Comparison of ENCODE assay signal across 27 cellular contexts in the genomic region with DNA sequence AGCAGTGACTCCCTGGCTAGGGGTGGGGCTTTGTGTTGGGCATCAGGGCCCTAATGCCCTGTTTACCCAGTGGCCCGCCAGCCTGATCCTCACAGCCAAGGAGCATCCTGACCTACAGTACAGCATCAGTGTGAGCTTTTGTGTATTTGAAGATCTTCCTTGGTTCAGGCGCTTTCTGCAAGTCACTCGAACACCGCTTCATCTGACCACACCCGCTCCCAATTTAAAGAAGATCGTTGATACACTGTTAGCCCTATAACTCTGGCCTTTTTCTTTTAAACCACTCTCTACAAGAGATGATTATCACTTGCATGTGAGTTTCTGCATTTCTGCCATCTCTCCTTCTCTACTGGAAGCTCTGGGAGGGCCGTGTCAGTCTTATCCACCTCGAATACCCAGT. TPM values are rescaled to one million over a fixed set of nuclear protein-coding genes. Genes with fewer than 3 reads are reported as not detected.
DNase-seq lines count a peak whose midpoint lies in the region; ATAC-seq and TF ChIP-seq lines count a peak whose summit lies in the region.
"Had no signal": no experiment of that assay in that cellular context is flagged by ENCODE, and none has a peak within 500 bp of the region (broad histone marks: within the 10 kb centered on the region; RNA-seq: fewer than 3 reads in every experiment).

No MANE protein-coding gene starts in this region.

- POLR2A ChIA-PET in RWPE1 (lab: Yijun Ruan, JAX; ENCODE audit: low non-redundant PET), result no interaction called here

- no peaks in the 10 kb centered on the region for H3K9me3 Mint-ChIP-seq in activated naive CD4-positive, alpha-beta T cell treated with anti-CD3 and anti-CD28 coated beads, Interleukin-2, amount 50 U/mL, for 72 hours
- no peaks in the 10 kb centered on the region for H3K9me3 Mint-ChIP-seq in activated T-helper 1 cell treated with anti-CD3 and anti-CD28 coated beads, Interleukin-12 subunit alpha, Interleukin-12 subunit beta, Interleukin-2, Interleukin-4 antibody, amounts not matched to agents 30 ng/mL and 10 ng/mL and 1 ng/mL, durations not matched to agents 14 hours and 24 hours and 36 hours
- H3K9me3 Mint-ChIP-seq: CD4-positive, alpha-beta memory T cell had no signal

- intact Hi-C loops in activated T-helper 1 cell treated with anti-CD3 and anti-CD28 coated beads, Interleukin-12 subunit alpha, Interleukin-12 subunit beta, Interleukin-2, Interleukin-4 antibody, amounts not matched to agents 30 ng/mL and 10 ng/mL and 1 ng/mL, durations not matched to agents 14 hours and 24 hours and 36 hours (cut with micrococcal nuclease), result no loop called here

- H3K27ac Mint-ChIP-seq in activated naive CD4-positive, alpha-beta T cell treated with anti-CD3 and anti-CD28 coated beads, Interleukin-2, amount 50 U/mL, for 72 hours, result peak overlapping the region; percentile 17 to 48
- H3K27ac Mint-ChIP-seq in activated T-helper 1 cell treated with anti-CD3 and anti-CD28 coated beads, Interleukin-12 subunit alpha, Interleukin-12 subunit beta, Interleukin-2, Interleukin-4 antibody, amounts not matched to agents 30 ng/mL and 10 ng/mL and 1 ng/mL, durations not matched to agents 14 hours and 24 hours and 36 hours, result peak overlapping the region; percentile 40

- H3K4me1 ChIP-seq in muscle layer of colon (ENCODE audit: insufficient read depth, low read length), result peaks cover 8% of the 10 kb centered on the region

- no peak overlapping the region for H3K4me3 Mint-ChIP-seq in activated T-helper 1 cell treated with anti-CD3 and anti-CD28 coated beads, Interleukin-12 subunit alpha, Interleukin-12 subunit beta, Interleukin-2, Interleukin-4 antibody, amounts not matched to agents 30 ng/mL and 10 ng/mL and 1 ng/mL, durations not matched to agents 14 hours and 24 hours and 36 hours

- H3K27ac ChIP-seq in RWPE1 (0 out of 2 replicates have a peak overlapping the region, but pooled peaks have one; percentile 3), muscle layer of colon (ENCODE audit: low read depth, low read length) (peak overlapping the region; percentile 36)
- H3K27ac ChIP-seq: A549; BLaER1 treated with 17β-estradiol and CSF1 and Interleukin-3, amounts not matched to agents 10 nM and 100 nM; PC-9 had no signal

- no peak overlapping the region for H3K9ac ChIP-seq in muscle layer of colon (ENCODE audit: low read length)
- H3K9ac ChIP-seq: BLaER1 treated with 17β-estradiol and CSF1 and Interleukin-3, amounts not matched to agents 10 nM and 100 nM had no signal

- CTCF ChIA-PET in RWPE1 (lab: Yijun Ruan, JAX), result interaction anchor here (0.5 to 0.8 kb wide), 2 partner anchors 12 to 328 kb away, joined by 3 read pairs; no protein-coding TSS in a partner anchor

- no peak for DNase-seq in activated naive CD4-positive, alpha-beta T cell treated with anti-CD3 and anti-CD28 coated beads, Interleukin-2, amount 50 U/mL, for 72 hours (ENCODE audit: low spot score in 2 of 2)
- DNase-seq in activated naive CD4-positive, alpha-beta T cell (lab: John Stamatoyannopoulos, UW), result no peak
- DNase-seq in RWPE1 (ENCODE audit: low spot score) (no peak), inferior parietal cortex (ENCODE audit: extremely low spot score) (no peak)
- DNase-seq in activated T-helper 1 cell treated with anti-CD3 and anti-CD28 coated beads, Interleukin-12 subunit alpha, Interleukin-12 subunit beta, Interleukin-2, Interleukin-4 antibody, amounts not matched to agents 30 ng/mL and 10 ng/mL and 1 ng/mL, durations not matched to agents 14 hours and 24 hours and 36 hours (ENCODE audit: low spot score), result no peak
- DNase-seq: AML-193; CD4-positive, alpha-beta memory T cell; COR-L47; DND-41; Kasumi-1; NCI-H1092 treated with DMSO at 0.1 percent for 48 hours; NCI-H1436 treated with DMSO at 0.1 percent for 48 hours; NCI-H1930; NCI-H2107; NCI-H446 treated with DMSO at 0.1 percent for 48 hours; NCI-H526; NCI-H82; NK-92 treated with Interleukin-12 subunit alpha and Interleukin-12 subunit beta, amount 100 ng/mL, for 24 hours; PC-9; SHP77 had no signal

- no peak overlapping the region for H3K4me3 ChIP-seq in muscle layer of colon (ENCODE audit: low read depth in 1 of 2, low read length in 2 of 2)
- H3K4me3 ChIP-seq: A549; BLaER1 treated with 17β-estradiol and CSF1 and Interleukin-3, amounts not matched to agents 10 nM and 100 nM; PC-9 had no signal

- H3K9me3 ChIP-seq in muscle layer of colon (ENCODE audit: low read length), result no peaks in the 10 kb centered on the region
- H3K9me3 ChIP-seq: A549; BLaER1 treated with 17β-estradiol and CSF1 and Interleukin-3, amounts not matched to agents 10 nM and 100 nM had no signal

- peaks cover 24% of the 10 kb centered on the region for H3K4me1 Mint-ChIP-seq in activated T-helper 1 cell treated with anti-CD3 and anti-CD28 coated beads, Interleukin-12 subunit alpha, Interleukin-12 subunit beta, Interleukin-2, Interleukin-4 antibody, amounts not matched to agents 30 ng/mL and 10 ng/mL and 1 ng/mL, durations not matched to agents 14 hours and 24 hours and 36 hours (ENCODE audit: low read depth)

- peaks cover 29% of the 10 kb centered on the region for H3K36me3 ChIP-seq in muscle layer of colon (ENCODE audit: insufficient read depth, low read length)

- TF ChIP-seq CTCF in RWPE1 (conservative IDR thresholded peaks at IDR 0.05; ENCODE audit: low read depth), result no peak

- peaks cover 12 to 31% of the 10 kb centered on the region in 2 donors for H3K36me3 Mint-ChIP-seq in activated naive CD4-positive, alpha-beta T cell treated with anti-CD3 and anti-CD28 coated beads, Interleukin-2, amount 50 U/mL, for 72 hours
- H3K36me3 Mint-ChIP-seq in activated T-helper 1 cell treated with anti-CD3 and anti-CD28 coated beads, Interleukin-12 subunit alpha, Interleukin-12 subunit beta, Interleukin-2, Interleukin-4 antibody, amounts not matched to agents 30 ng/mL and 10 ng/mL and 1 ng/mL, durations not matched to agents 14 hours and 24 hours and 36 hours (ENCODE audit: low read depth), result peaks cover 34% of the 10 kb centered on the region

- ATAC-seq in activated naive CD4-positive, alpha-beta T cell treated with anti-CD3 and anti-CD28 coated beads, Interleukin-2, amount 50 U/mL, for 72 hours, result no peak
- ATAC-seq in GM18909 (IDR thresholded peaks at IDR 0.05; ENCODE audit: poor library complexity, unreplicated experiment) (no peak), HG03039 (IDR thresholded peaks at IDR 0.05; ENCODE audit: unreplicated experiment) (no peak)
- ATAC-seq: A549, HepG2 had no signal

- no peaks in the 10 kb centered on the region for H3K27me3 Mint-ChIP-seq in activated T-helper 1 cell treated with anti-CD3 and anti-CD28 coated beads, Interleukin-12 subunit alpha, Interleukin-12 subunit beta, Interleukin-2, Interleukin-4 antibody, amounts not matched to agents 30 ng/mL and 10 ng/mL and 1 ng/mL, durations not matched to agents 14 hours and 24 hours and 36 hours (ENCODE audit: insufficient read depth)
- H3K27me3 Mint-ChIP-seq: CD4-positive, alpha-beta memory T cell had no signal

- H3K27me3 ChIP-seq in muscle layer of colon (ENCODE audit: control insufficient read depth in 1 of 2, insufficient read depth in 2 of 2, low read length in 2 of 2), result no peaks in the 10 kb centered on the region
- H3K27me3 ChIP-seq: BLaER1 treated with 17β-estradiol and CSF1 and Interleukin-3, amounts not matched to agents 10 nM and 100 nM had no signal

RNA-seq across cellular contexts. Expression of a gene that starts 11.9 kb away (rescaled TPM):
- 1 to 10 TPM; 4.3 to 9.7 TPM for total RNA-seq in activated naive CD4-positive, alpha-beta T cell treated with anti-CD3 and anti-CD28 coated beads, Interleukin-2, amount 50 U/mL, for 72 hours
- total RNA-seq in activated T-helper 1 cell treated with anti-CD3 and anti-CD28 coated beads, Interleukin-12 subunit alpha, Interleukin-12 subunit beta, Interleukin-2, Interleukin-4 antibody, amounts not matched to agents 30 ng/mL and 10 ng/mL and 1 ng/mL, durations not matched to agents 14 hours and 24 hours and 36 hours, result 1.8 and 2.5 TPM in 2 replicates
- total RNA-seq: M059J had no signal

RNA-seq across cellular contexts. Expression of a gene that starts 17.3 kb away (rescaled TPM):
- total RNA-seq in activated naive CD4-positive, alpha-beta T cell treated with anti-CD3 and anti-CD28 coated beads, Interleukin-2, amount 50 U/mL, for 72 hours, result 100 to 1,000 TPM; 120 to 156 TPM
- 105 and 111 TPM in 2 replicates for total RNA-seq in activated T-helper 1 cell treated with anti-CD3 and anti-CD28 coated beads, Interleukin-12 subunit alpha, Interleukin-12 subunit beta, Interleukin-2, Interleukin-4 antibody, amounts not matched to agents 30 ng/mL and 10 ng/mL and 1 ng/mL, durations not matched to agents 14 hours and 24 hours and 36 hours

RNA-seq across cellular contexts. Expression of a gene that starts 17.8 kb away (rescaled TPM):
- total RNA-seq in activated naive CD4-positive, alpha-beta T cell treated with anti-CD3 and anti-CD28 coated beads, Interleukin-2, amount 50 U/mL, for 72 hours, result 1 to 10 TPM; 9.3 to 9.5 TPM
- 5.0 and 5.2 TPM in 2 replicates for total RNA-seq in activated T-helper 1 cell treated with anti-CD3 and anti-CD28 coated beads, Interleukin-12 subunit alpha, Interleukin-12 subunit beta, Interleukin-2, Interleukin-4 antibody, amounts not matched to agents 30 ng/mL and 10 ng/mL and 1 ng/mL, durations not matched to agents 14 hours and 24 hours and 36 hours

RNA-seq across cellular contexts. Expression of a gene that starts 36.2 kb away (rescaled TPM):
- 10 to 100 TPM; 79.1 to 82.1 TPM for total RNA-seq in activated naive CD4-positive, alpha-beta T cell treated with anti-CD3 and anti-CD28 coated beads, Interleukin-2, amount 50 U/mL, for 72 hours
- 67.6 and 79.3 TPM in 2 replicates for total RNA-seq in activated T-helper 1 cell treated with anti-CD3 and anti-CD28 coated beads, Interleukin-12 subunit alpha, Interleukin-12 subunit beta, Interleukin-2, Interleukin-4 antibody, amounts not matched to agents 30 ng/mL and 10 ng/mL and 1 ng/mL, durations not matched to agents 14 hours and 24 hours and 36 hours

RNA-seq across cellular contexts. Expression of a gene that starts 52.5 kb away (rescaled TPM):
- 100 to 1,000 TPM in 1 of 2 donors, 10 to 100 TPM in 1; 80.4 to 115 TPM for total RNA-seq in activated naive CD4-positive, alpha-beta T cell treated with anti-CD3 and anti-CD28 coated beads, Interleukin-2, amount 50 U/mL, for 72 hours
- total RNA-seq in activated T-helper 1 cell treated with anti-CD3 and anti-CD28 coated beads, Interleukin-12 subunit alpha, Interleukin-12 subunit beta, Interleukin-2, Interleukin-4 antibody, amounts not matched to agents 30 ng/mL and 10 ng/mL and 1 ng/mL, durations not matched to agents 14 hours and 24 hours and 36 hours, result 95.6 TPM in 2 replicates
